Comparison of ENCODE assay signal across 1 cellular context in the genomic region with DNA sequence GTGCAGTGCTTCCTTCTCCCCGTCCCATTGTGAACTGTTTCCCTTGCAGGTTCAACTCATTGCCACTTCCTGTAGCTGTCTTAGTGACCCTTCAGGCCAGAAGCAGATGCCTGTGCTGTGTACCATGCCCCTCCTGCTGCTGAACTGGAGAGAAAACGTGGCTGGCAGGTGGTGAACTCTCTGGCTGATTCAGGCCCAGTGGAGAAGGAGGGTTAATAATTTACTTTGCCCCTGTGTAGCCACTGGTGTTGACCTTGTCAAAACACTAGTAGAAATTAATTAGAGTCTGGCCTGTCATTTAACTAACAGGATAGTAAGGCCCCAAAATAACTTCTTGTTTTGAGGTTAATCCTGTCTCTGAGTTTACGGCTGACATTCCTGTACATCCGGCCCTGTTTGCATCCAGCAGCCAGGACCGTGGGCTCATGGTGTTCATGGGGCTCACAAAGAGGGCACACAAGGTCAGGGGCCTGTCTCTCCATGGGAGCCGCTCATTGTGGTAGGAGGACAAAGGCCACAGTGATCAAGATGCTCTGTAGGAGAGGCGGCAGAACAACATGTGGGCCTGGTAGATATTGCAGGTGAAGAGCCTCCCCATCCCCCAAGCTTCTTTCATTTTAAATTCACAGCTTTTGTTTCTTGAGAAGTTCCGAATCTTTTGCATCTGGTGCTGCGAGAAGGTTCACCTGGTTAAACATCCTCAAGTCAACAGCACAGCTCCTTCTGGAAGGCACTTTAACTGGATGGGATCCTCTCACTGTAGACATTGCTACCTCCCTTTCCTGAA.
TF ChIP-seq lines count a peak whose summit lies in the region.

No MANE protein-coding gene starts in this region.

TF ChIP-seq in HepG2, 621 proteins besides CTCF, POLR2A, EP300 and RAD21 (continued from another document and continues in another):
- TF ChIP-seq, protein P1, sequence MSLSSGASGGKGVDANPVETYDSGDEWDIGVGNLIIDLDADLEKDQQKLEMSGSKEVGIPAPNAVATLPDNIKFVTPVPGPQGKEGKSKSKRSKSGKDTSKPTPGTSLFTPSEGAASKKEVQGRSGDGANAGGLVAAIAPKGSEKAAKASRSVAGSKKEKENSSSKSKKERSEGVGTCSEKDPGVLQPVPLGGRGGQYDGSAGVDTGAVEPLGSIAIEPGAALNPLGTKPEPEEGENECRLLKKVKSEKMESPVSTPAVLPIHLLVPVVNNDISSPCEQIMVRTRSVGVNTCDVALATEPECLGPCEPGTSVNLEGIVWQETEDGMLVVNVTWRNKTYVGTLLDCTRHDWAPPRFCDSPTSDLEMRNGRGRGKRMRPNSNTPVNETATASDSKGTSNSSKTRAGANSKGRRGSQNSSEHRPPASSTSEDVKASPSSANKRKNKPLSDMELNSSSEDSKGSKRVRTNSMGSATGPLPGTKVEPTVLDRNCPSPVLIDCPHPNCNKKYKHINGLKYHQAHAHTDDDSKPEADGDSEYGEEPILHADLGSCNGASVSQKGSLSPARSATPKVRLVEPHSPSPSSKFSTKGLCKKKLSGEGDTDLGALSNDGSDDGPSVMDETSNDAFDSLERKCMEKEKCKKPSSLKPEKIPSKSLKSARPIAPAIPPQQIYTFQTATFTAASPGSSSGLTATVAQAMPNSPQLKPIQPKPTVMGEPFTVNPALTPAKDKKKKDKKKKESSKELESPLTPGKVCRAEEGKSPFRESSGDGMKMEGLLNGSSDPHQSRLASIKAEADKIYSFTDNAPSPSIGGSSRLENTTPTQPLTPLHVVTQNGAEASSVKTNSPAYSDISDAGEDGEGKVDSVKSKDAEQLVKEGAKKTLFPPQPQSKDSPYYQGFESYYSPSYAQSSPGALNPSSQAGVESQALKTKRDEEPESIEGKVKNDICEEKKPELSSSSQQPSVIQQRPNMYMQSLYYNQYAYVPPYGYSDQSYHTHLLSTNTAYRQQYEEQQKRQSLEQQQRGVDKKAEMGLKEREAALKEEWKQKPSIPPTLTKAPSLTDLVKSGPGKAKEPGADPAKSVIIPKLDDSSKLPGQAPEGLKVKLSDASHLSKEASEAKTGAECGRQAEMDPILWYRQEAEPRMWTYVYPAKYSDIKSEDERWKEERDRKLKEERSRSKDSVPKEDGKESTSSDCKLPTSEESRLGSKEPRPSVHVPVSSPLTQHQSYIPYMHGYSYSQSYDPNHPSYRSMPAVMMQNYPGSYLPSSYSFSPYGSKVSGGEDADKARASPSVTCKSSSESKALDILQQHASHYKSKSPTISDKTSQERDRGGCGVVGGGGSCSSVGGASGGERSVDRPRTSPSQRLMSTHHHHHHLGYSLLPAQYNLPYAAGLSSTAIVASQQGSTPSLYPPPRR (CRISPR knock-in tag; IDR thresholded peaks at IDR 0.05; ENCODE audit: borderline replicate concordance) = peak; percentile 85
- TF ChIP-seq KDM1A (CRISPR knock-in tag; IDR thresholded peaks at IDR 0.05) (0 out of 2 replicates have a peak, but pooled peaks have one; percentile 5), ZFP82 (CRISPR knock-in tag; IDR thresholded peaks at IDR 0.05; ENCODE audit: borderline replicate concordance) (no peak; the same call in 1 of the 2 replicates), LRRFIP1 (CRISPR knock-in tag; conservative IDR thresholded peaks at IDR 0.05) (no peak), GLI4 (CRISPR knock-in tag; IDR thresholded peaks at IDR 0.05; ENCODE audit: borderline replicate concordance) (no peak), HNRNPUL1 (IDR thresholded peaks at IDR 0.05; ENCODE audit: low read depth, low read length) (peak; percentile 79), ZNF772 (CRISPR knock-in tag; IDR thresholded peaks at IDR 0.05) (peak; percentile 94), ZNF83 (CRISPR knock-in tag; IDR thresholded peaks at IDR 0.05; ENCODE audit: borderline replicate concordance) (no peak), FLYWCH1 (CRISPR knock-in tag; IDR thresholded peaks at IDR 0.05) (0 out of 2 replicates have a peak, but pooled peaks have one; percentile 44), ERF (CRISPR knock-in tag; IDR thresholded peaks at IDR 0.05) (peak; percentile 89), FOXK1 (CRISPR knock-in tag; IDR thresholded peaks at IDR 0.05; ENCODE audit: borderline replicate concordance, low read depth) (peak; percentile 24; the same call in 1 of the 2 replicates), PITX1 (CRISPR knock-in tag; IDR thresholded peaks at IDR 0.05) (peak; percentile 82), HNRNPLL (IDR thresholded peaks at IDR 0.05; ENCODE audit: low read depth, low read length, poor library complexity, severe bottlenecking) (no peak), ZGPAT (CRISPR knock-in tag; IDR thresholded peaks at IDR 0.05) (peak; percentile 92), RFX1 (IDR thresholded peaks at IDR 0.05) (no peak), PAWR (CRISPR knock-in tag; IDR thresholded peaks at IDR 0.05; ENCODE audit: borderline replicate concordance) (no peak), TRIM24 (CRISPR knock-in tag; IDR thresholded peaks at IDR 0.05) (no peak), ZNF576 (CRISPR knock-in tag; IDR thresholded peaks at IDR 0.05) (0 out of 2 replicates have a peak, but pooled peaks have one; percentile 46), BATF2 (CRISPR knock-in tag; IDR thresholded peaks at IDR 0.05) (peak; percentile 97), ZSCAN20 (CRISPR knock-in tag; IDR thresholded peaks at IDR 0.05; ENCODE audit: borderline replicate concordance) (no peak), ZBTB20 (CRISPR knock-in tag; IDR thresholded peaks at IDR 0.05; ENCODE audit: borderline replicate concordance, low read depth) (peak; percentile 95), MEIS2 (CRISPR knock-in tag; IDR thresholded peaks at IDR 0.05) (peak; percentile 77; the same call in 1 of the 2 replicates), ZSCAN22 (CRISPR knock-in tag; IDR thresholded peaks at IDR 0.05) (peak; percentile 84), MTERF4 (CRISPR knock-in tag; IDR thresholded peaks at IDR 0.05) (0 out of 2 replicates have a peak, but pooled peaks have one; percentile 46), ZNF501 (CRISPR knock-in tag; IDR thresholded peaks at IDR 0.05) (peak; percentile 95), SOX5 (CRISPR knock-in tag; IDR thresholded peaks at IDR 0.05; ENCODE audit: borderline replicate concordance) (peak; percentile 90), BRCA1 (CRISPR knock-in tag; IDR thresholded peaks at IDR 0.05) (peak; percentile 86; the same call in 1 of the 2 replicates), REPIN1 (CRISPR knock-in tag; IDR thresholded peaks at IDR 0.05; ENCODE audit: borderline replicate concordance, low read depth) (peak; percentile 93), NFAT5 (CRISPR knock-in tag; IDR thresholded peaks at IDR 0.05) (peak; percentile 86), TCF12 (IDR thresholded peaks at IDR 0.05) (no peak), TCF12 (CRISPR knock-in tag; IDR thresholded peaks at IDR 0.05) (peak; percentile 61; the same call in 1 of the 2 replicates), ZNF652 (CRISPR knock-in tag; IDR thresholded peaks at IDR 0.05; ENCODE audit: borderline replicate concordance, low read depth) (peak; percentile 66)
- TF ChIP-seq, protein P2, sequence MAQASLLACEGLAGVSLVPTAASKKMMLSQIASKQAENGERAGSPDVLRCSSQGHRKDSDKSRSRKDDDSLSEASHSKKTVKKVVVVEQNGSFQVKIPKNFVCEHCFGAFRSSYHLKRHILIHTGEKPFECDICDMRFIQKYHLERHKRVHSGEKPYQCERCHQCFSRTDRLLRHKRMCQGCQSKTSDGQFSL (CRISPR knock-in tag; IDR thresholded peaks at IDR 0.05) = 0 out of 2 replicates have a peak, but pooled peaks have one; percentile 21
- TF ChIP-seq, protein P3, sequence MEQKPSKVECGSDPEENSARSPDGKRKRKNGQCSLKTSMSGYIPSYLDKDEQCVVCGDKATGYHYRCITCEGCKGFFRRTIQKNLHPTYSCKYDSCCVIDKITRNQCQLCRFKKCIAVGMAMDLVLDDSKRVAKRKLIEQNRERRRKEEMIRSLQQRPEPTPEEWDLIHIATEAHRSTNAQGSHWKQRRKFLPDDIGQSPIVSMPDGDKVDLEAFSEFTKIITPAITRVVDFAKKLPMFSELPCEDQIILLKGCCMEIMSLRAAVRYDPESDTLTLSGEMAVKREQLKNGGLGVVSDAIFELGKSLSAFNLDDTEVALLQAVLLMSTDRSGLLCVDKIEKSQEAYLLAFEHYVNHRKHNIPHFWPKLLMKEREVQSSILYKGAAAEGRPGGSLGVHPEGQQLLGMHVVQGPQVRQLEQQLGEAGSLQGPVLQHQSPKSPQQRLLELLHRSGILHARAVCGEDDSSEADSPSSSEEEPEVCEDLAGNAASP (CRISPR knock-in tag; IDR thresholded peaks at IDR 0.05; ENCODE audit: borderline replicate concordance) = peak; percentile 99
- TF ChIP-seq, protein P4, sequence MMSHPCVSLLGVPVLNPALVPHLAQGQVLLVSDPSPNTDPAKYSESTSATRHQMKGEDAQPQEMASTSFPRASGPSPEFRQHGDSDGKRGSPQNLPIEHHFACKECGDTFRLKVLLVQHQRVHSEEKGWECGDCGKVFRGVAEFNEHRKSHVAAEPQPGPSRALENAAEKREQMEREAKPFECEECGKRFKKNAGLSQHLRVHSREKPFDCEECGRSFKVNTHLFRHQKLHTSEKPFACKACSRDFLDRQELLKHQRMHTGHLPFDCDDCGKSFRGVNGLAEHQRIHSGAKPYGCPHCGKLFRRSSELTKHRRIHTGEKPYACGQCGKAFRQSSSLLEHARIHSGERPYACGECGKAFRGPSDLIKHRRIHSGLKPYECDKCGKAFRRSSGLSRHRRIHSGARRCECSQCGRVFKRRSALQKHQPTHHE (CRISPR knock-in tag; IDR thresholded peaks at IDR 0.05; ENCODE audit: borderline replicate concordance) = peak; percentile 82; the same call in 1 of the 2 replicates
